21 cellular contexts compared by ENCODE assay signal in genomic region chr2:11674983-11675382, GRCh38. TPM values are rescaled to one million over a fixed set of nuclear protein-coding genes. Genes with fewer than 3 reads are reported as not detected.
DNase-seq lines count a peak whose midpoint lies in the region; ATAC-seq and TF ChIP-seq lines count a peak whose summit lies in the region.
"Had no signal": no experiment of that assay in that cellular context is flagged by ENCODE, and none has a peak within 500 bp of the region (broad histone marks: within the 10 kb centered on the region; RNA-seq: fewer than 3 reads in every experiment).

No MANE protein-coding gene starts in this region.

- no peaks in the 10 kb centered on the region for H4K20me1 ChIP-seq in osteoblast (ENCODE audit: insufficient read depth, low read length)
- H4K20me1 ChIP-seq: BLaER1 had no signal

- no peaks in the 10 kb centered on the region for H3K79me2 ChIP-seq in osteoblast (ENCODE audit: insufficient read depth, low read length)

- 75 to 78% methylated on average over 10 of the region's 10 CpGs for WGBS in aorta, 2 donors

- no peak overlapping the region for H3K27ac ChIP-seq in osteoblast (ENCODE audit: low read depth, low read length)
- peak overlapping the region; percentile 92 to 100 (median 93) for H3K27ac ChIP-seq in gastrocnemius medialis
- no peak overlapping the region for H3K27ac ChIP-seq in aorta (ENCODE audit: low read depth in 1 of 2, low read length in 2 of 2)
- H3K27ac ChIP-seq: 22Rv1, A549, BLaER1, GM23248 had no signal

- TF ChIP-seq CTCF in natural killer cell (IDR thresholded peaks at IDR 0.05) (no peak), osteoblast (IDR thresholded peaks at IDR 0.05; ENCODE audit: extremely low read depth, low read depth, low read length) (no peak), gastrocnemius medialis (IDR thresholded peaks at IDR 0.05 in 4 of 5, conservative IDR thresholded peaks at IDR 0.05 in 1 of 5) (no peak)

- no peaks in the 10 kb centered on the region for H3K36me3 ChIP-seq in osteoblast (ENCODE audit: insufficient read depth, low read length)
- no peaks in the 10 kb centered on the region for H3K36me3 ChIP-seq in gastrocnemius medialis
- H3K36me3 ChIP-seq in aorta (ENCODE audit: control insufficient read depth in 1 of 2, insufficient read depth in 2 of 2, low read length in 1 of 2) = no peaks in the 10 kb centered on the region
- H3K36me3 ChIP-seq: BLaER1 had no signal

- peaks cover 34 to 48% of the 10 kb centered on the region in 2 donors for H3K27me3 Mint-ChIP-seq in natural killer cell treated with Interleukin-12 subunit alpha and Interleukin-12 subunit beta and Interleukin-15 and Interleukin-18, amount 100 ng/mL, for 72 hours
- peaks cover 34 to 35% of the 10 kb centered on the region in 2 donors for H3K27me3 Mint-ChIP-seq in natural killer cell (ENCODE audit: low read depth in 2 of 2)

- H2AFZ ChIP-seq in osteoblast (ENCODE audit: low read length) = no peak overlapping the region
- H2AFZ ChIP-seq: GM23248 had no signal

- in situ Hi-C loops in gastrocnemius medialis (cut with MboI; ENCODE audit: low sequenced_read_pairs in 4 of 4) = loop anchor here in 1 of 4 donors (25.0 kb wide), 2 partner anchors 188 to 1337 kb away; no protein-coding TSS in a partner anchor

- H3K9me3 ChIP-seq in osteoblast (ENCODE audit: low read depth, low read length) (no peaks in the 10 kb centered on the region), gastrocnemius medialis (no peaks in the 10 kb centered on the region), aorta (ENCODE audit: control insufficient read depth, low read length) (no peaks in the 10 kb centered on the region)
- H3K9me3 ChIP-seq: A549 had no signal

- DNase-seq in natural killer cell treated with Interleukin-12 subunit alpha and Interleukin-12 subunit beta and Interleukin-15 and Interleukin-18, amount 100 ng/mL, for 72 hours (ENCODE audit: low spot score) = peak; percentile 50
- DNase-seq in natural killer cell = no peak
- peak; percentile 87 for DNase-seq in osteoblast (ENCODE audit: insufficient read length, low spot score, missing footprints)
- DNase-seq in gastrocnemius medialis = no peak
- DNase-seq in aorta = no peak
- no peak for DNase-seq in NCI-H1417 treated with DMSO at 0.1 percent for 48 hours (lab: John Stamatoyannopoulos, UW)
- DNase-seq: CD4-positive, alpha-beta memory T cell; DMS153; DMS79; GDM1; GM23248; HCEC 1CT; IMR-90 had no signal

- H3K4me3 ChIP-seq in osteoblast (ENCODE audit: insufficient read depth, low read length) (no peak overlapping the region), gastrocnemius medialis (no peak overlapping the region), aorta (ENCODE audit: low read length in 2 of 2) (no peak overlapping the region)
- H3K4me3 ChIP-seq: A549, BLaER1, GM23248, K562 had no signal

- H3K27me3 ChIP-seq in osteoblast (ENCODE audit: insufficient read depth, low read length) (peaks cover 53% of the 10 kb centered on the region), gastrocnemius medialis (no peaks in the 10 kb centered on the region), aorta (ENCODE audit: control insufficient read depth in 1 of 2, insufficient read depth in 2 of 2, low read length in 1 of 2) (no peaks in the 10 kb centered on the region)
- H3K27me3 ChIP-seq: BLaER1 had no signal

- no peaks in the 10 kb centered on the region for H3K9me3 Mint-ChIP-seq in natural killer cell treated with Interleukin-12 subunit alpha and Interleukin-12 subunit beta and Interleukin-15 and Interleukin-18, amount 100 ng/mL, for 72 hours
- H3K9me3 Mint-ChIP-seq in natural killer cell = no peaks in the 10 kb centered on the region

- H3K36me3 Mint-ChIP-seq in natural killer cell treated with Interleukin-12 subunit alpha and Interleukin-12 subunit beta and Interleukin-15 and Interleukin-18, amount 100 ng/mL, for 72 hours = no peaks in the 10 kb centered on the region
- H3K36me3 Mint-ChIP-seq in natural killer cell = no peaks in the 10 kb centered on the region
- H3K36me3 Mint-ChIP-seq: CD14-positive monocyte had no signal

- H3K4me1 Mint-ChIP-seq in natural killer cell treated with Interleukin-12 subunit alpha and Interleukin-12 subunit beta and Interleukin-15 and Interleukin-18, amount 100 ng/mL, for 72 hours (ENCODE audit: low read depth in 2 of 2) = peaks cover 0 to 8% of the 10 kb centered on the region in 2 donors
- H3K4me1 Mint-ChIP-seq in natural killer cell = no peaks in the 10 kb centered on the region

- H3K4me2 ChIP-seq in osteoblast (ENCODE audit: insufficient read depth, low read length) = no peak overlapping the region
- H3K4me2 ChIP-seq: A549, BLaER1 had no signal

- no peak overlapping the region for H3K4me3 Mint-ChIP-seq in natural killer cell treated with Interleukin-12 subunit alpha and Interleukin-12 subunit beta and Interleukin-15 and Interleukin-18, amount 100 ng/mL, for 72 hours
- H3K4me3 Mint-ChIP-seq in natural killer cell = no peak overlapping the region
- H3K4me3 Mint-ChIP-seq: CD4-positive, alpha-beta memory T cell had no signal

- H3K27ac Mint-ChIP-seq in natural killer cell treated with Interleukin-12 subunit alpha and Interleukin-12 subunit beta and Interleukin-15 and Interleukin-18, amount 100 ng/mL, for 72 hours = no peak overlapping the region
- no peak overlapping the region for H3K27ac Mint-ChIP-seq in natural killer cell
- H3K27ac Mint-ChIP-seq: CD14-positive monocyte had no signal

- intact Hi-C loops in natural killer cell (cut with micrococcal nuclease) = no loop called here
- intact Hi-C loops in gastrocnemius medialis (cut with DNase I; ENCODE audit: low total_unique reads) = no loop called here
- intact Hi-C loops in aorta (cut with DNase I) = no loop called here

- no peak for ATAC-seq in natural killer cell treated with Interleukin-12 subunit alpha and Interleukin-12 subunit beta and Interleukin-15 and Interleukin-18, amount 100 ng/mL, for 72 hours
- ATAC-seq in natural killer cell (no peak), gastrocnemius medialis (no peak), aorta (ENCODE audit: low FRiP score) (no peak), GM18520 (IDR thresholded peaks at IDR 0.05; ENCODE audit: unreplicated experiment) (no peak)
- ATAC-seq: A549, K562 had no signal

- no peak for TF ChIP-seq POLR2A in gastrocnemius medialis (IDR thresholded peaks at IDR 0.05)

- H3K4me1 ChIP-seq in osteoblast (ENCODE audit: insufficient read depth, low read length) (no peaks in the 10 kb centered on the region), gastrocnemius medialis (peaks cover 29 to 41% of the 10 kb centered on the region in 2 donors), aorta (ENCODE audit: control insufficient read depth in 1 of 2, insufficient read depth in 2 of 2, low read length in 2 of 2) (no peaks in the 10 kb centered on the region)

RNA-seq across cellular contexts. Expression of gene NTSR2, which starts 5.0 kb away (rescaled TPM):
- total RNA-seq in natural killer cell treated with Interleukin-12 subunit alpha and Interleukin-12 subunit beta and Interleukin-15 and Interleukin-18, amount 100 ng/mL, for 72 hours = not detected
- total RNA-seq in natural killer cell (not detected), osteoblast (not detected in 2 replicates), gastrocnemius medialis (under 1 TPM in 2 of 4 donors, not detected in 2; 0.62 to 0.85 TPM), aorta (not detected)
- polyA plus RNA-seq in aorta = not detected
- total RNA-seq: CD4-positive, alpha-beta memory T cell; Daoy; GM23248; IMR-90; K562 had no signal
- polyA plus RNA-seq: A549; AG04450; CD14-positive monocyte; CD4-positive, alpha-beta memory T cell; GM23248; IMR-90; K562 had no signal

Comparison
In these comparisons a context has a peak if more than half of its experiments do, and no peak if none do; other contexts are left out.
1. DNase-seq: peak in natural killer cell treated with Interleukin-12 subunit alpha and Interleukin-12 subunit beta and Interleukin-15 and Interleukin-18, amount 100 ng/mL, for 72 hours (single experiment) and osteoblast (single experiment); none in natural killer cell (single experiment), gastrocnemius medialis (0 of 2), aorta (0 of 2) and NCI-H1417 treated with DMSO at 0.1 percent for 48 hours (single experiment).
2. H3K27ac ChIP-seq: peak in gastrocnemius medialis (4 of 4); none in osteoblast (single experiment) and aorta (0 of 2).